In genomic region chrX:39162322-39162721, GRCh38 we compare ENCODE assay signal across 8 cellular contexts.
DNase-seq lines count a peak whose midpoint lies in the region; ATAC-seq, FAIRE-seq and TF ChIP-seq lines count a peak whose summit lies in the region.
"Had no signal": no experiment of that assay in that cellular context is flagged by ENCODE, and none has a peak within 500 bp of the region (broad histone marks: within the 10 kb centered on the region; RNA-seq: fewer than 3 reads in every experiment).

No MANE protein-coding gene starts in this region.

- no peaks in the 10 kb centered on the region for H3K79me2 ChIP-seq in GM12878 (ENCODE audit: control insufficient read depth, insufficient read depth, low read length)

- POLR2A ChIA-PET in WTC11 (lab: Charles Lee) = no interaction called here
- POLR2A ChIA-PET in GM12878 (lab: Charles Lee) = interaction anchor here (1.1 kb wide), 1 partner anchor 10 kb away, joined by 3 read pairs; no protein-coding TSS in a partner anchor

- no peaks in the 10 kb centered on the region for H4K20me1 ChIP-seq in GM12878 (ENCODE audit: control insufficient read depth, insufficient read depth)

- intact Hi-C loops in GM12878 (cut with micrococcal nuclease; ENCODE audit: unreplicated experiment) = loop anchor here (5.0 kb wide), 1 partner anchor 80 kb away; no protein-coding TSS in a partner anchor
- intact Hi-C loops in mucosa of descending colon (cut with DNase I, micrococcal nuclease) = loop anchor here in 1 of 2 donors (5.0 kb wide), 1 partner anchor 80 kb away; no protein-coding TSS in a partner anchor
- intact Hi-C loops in tibial artery (cut with DNase I; ENCODE audit: low total_unique reads) = no loop called here

- H3K9me3 ChIP-seq in GM12878 (replicated peaks; ENCODE audit: control insufficient read depth, insufficient read depth, low read length) = no peaks in the 10 kb centered on the region; the same call in 2 of the 3 replicates
- no peaks in the 10 kb centered on the region for H3K9me3 ChIP-seq in mucosa of descending colon
- H3K9me3 ChIP-seq in tibial artery = no peaks in the 10 kb centered on the region
- H3K9me3 ChIP-seq: SJCRH30 had no signal

- SMC1A ChIA-PET in GM12878 (lab: Charles Lee; ENCODE audit: uncharacterized antibody, unreplicated experiment) = interaction anchor here (1.0 to 6.1 kb wide), 4 partner anchors 12 to 282 kb away, joined by 3 to 65 read pairs (median 10); no protein-coding TSS in a partner anchor

- in situ Hi-C loops in GM12878 (cut with MboI) = no loop called here

- DNase-seq in WTC11 (ENCODE audit: low spot score) (peak; percentile 26), GM12878 (ENCODE audit: low read depth, low spot score) (no peak), mucosa of descending colon (peak; percentile 53 to 76 (median 73)), tibial artery (no peak), AG08395 (ENCODE audit: low spot score) (no peak)
- DNase-seq: SJCRH30 had no signal

- 0 out of 2 replicates have a peak, but pooled peaks have one; percentile 22 for TF ChIP-seq RAD21 in GM12878 (IDR thresholded peaks at IDR 0.05; ENCODE audit: insufficient read depth, low read depth, low read length)

- H2AFZ ChIP-seq in GM12878 (ENCODE audit: control insufficient read depth, low read depth, low read length) = no peak overlapping the region

- no peak overlapping the region for H3K27ac Mint-ChIP-seq in WTC11

- H3K27me3 Mint-ChIP-seq in WTC11 (ENCODE audit: low read depth) = peaks cover 30% of the 10 kb centered on the region

- H3K4me1 Mint-ChIP-seq in WTC11 = peaks cover 18% of the 10 kb centered on the region

- no peaks in the 10 kb centered on the region for H3K36me3 Mint-ChIP-seq in WTC11

- 21% methylated on average over 25 of the region's 29 CpGs for WGBS in GM12878 (ENCODE audit: insufficient coverage, insufficient replicate concordance, low lambda C conversion rate, missing lambda C conversion rate)

- H3K9me3 Mint-ChIP-seq in WTC11 = no peaks in the 10 kb centered on the region

- no peak for FAIRE-seq in GM12878 (lab: Jason Lieb, UNC)

- no peak overlapping the region for H3K27ac ChIP-seq in GM12878 (ENCODE audit: control insufficient read depth, insufficient read depth)
- no peak overlapping the region for H3K27ac ChIP-seq in tibial artery
- H3K27ac ChIP-seq: SJCRH30 had no signal

- H3K4me2 ChIP-seq in GM12878 (ENCODE audit: control insufficient read depth, insufficient read depth) = no peak overlapping the region

- H3K36me3 ChIP-seq in GM12878 (ENCODE audit: control insufficient read depth in 2 of 2, insufficient read depth in 2 of 2, low read length in 1 of 2) (no peaks in the 10 kb centered on the region), mucosa of descending colon (ENCODE audit: low read depth) (no peaks in the 10 kb centered on the region), tibial artery (no peaks in the 10 kb centered on the region)
- H3K36me3 ChIP-seq: SJCRH30 had no signal

- no peak overlapping the region for H3K9ac ChIP-seq in GM12878 (ENCODE audit: control insufficient read depth, insufficient read depth, low read length)

- peak; percentile 74 for ATAC-seq in WTC11
- ATAC-seq in GM12878 = no peak; the same call in 1 of the 3 replicates
- peak; percentile 82 for ATAC-seq in mucosa of descending colon
- ATAC-seq in GM19351 (IDR thresholded peaks at IDR 0.05; ENCODE audit: unreplicated experiment) = no peak
- no peak for ATAC-seq in HG02970 (IDR thresholded peaks at IDR 0.05; ENCODE audit: low FRiP score, unreplicated experiment)

- no peaks in the 10 kb centered on the region for H3K27me3 ChIP-seq in GM12878 (replicated peaks in 1 of 2; ENCODE audit: control insufficient read depth in 2 of 2, insufficient read depth in 2 of 2, low read length in 1 of 2)
- no peaks in the 10 kb centered on the region for H3K27me3 ChIP-seq in tibial artery
- H3K27me3 ChIP-seq: SJCRH30 had no signal

- TF ChIP-seq CTCF in WTC11 (IDR thresholded peaks at IDR 0.05) (no peak), GM12878 (IDR thresholded peaks at IDR 0.05 in 2 of 3, conservative IDR thresholded peaks at IDR 0.05 in 1 of 3; ENCODE audit: control insufficient read depth in 2 of 3, extremely low read depth in 1 of 3, insufficient read depth in 1 of 3, low read depth in 3 of 3, low read length in 3 of 3) (peak in 2 of 3 experiments; percentile 24 to 26; a peak in 3 of 6 replicates), mucosa of descending colon (IDR thresholded peaks at IDR 0.05) (no peak), tibial artery (IDR thresholded peaks at IDR 0.05) (peak in 1 of 2 experiments; percentile 23)

- no TSS peak for BruUV-seq in GM12878 (replicated peaks; lab: Mats Ljungman, UMichigan)

- no peak for TF ChIP-seq POLR2A in GM12878 (IDR thresholded peaks at IDR 0.05; ENCODE audit: low read depth, low read length)

- CTCF ChIA-PET in WTC11 (lab: Charles Lee) = interaction anchor here (0.6 to 5.5 kb wide), 5 partner anchors 11 to 148 kb away, joined by 3 to 42 read pairs (median 4); no protein-coding TSS in a partner anchor
- CTCF ChIA-PET in GM12878 (lab: Yijun Ruan, JAX) = interaction anchor here (0.9 to 5.5 kb wide), 6 partner anchors 10 to 79 kb away, joined by 3 to 40 read pairs (median 14); no protein-coding TSS in a partner anchor

- RAD21 ChIA-PET in GM12878 (lab: Charles Lee; ENCODE audit: unreplicated experiment) = interaction anchor here (0.8 to 3.1 kb wide), 5 partner anchors 9 to 79 kb away, joined by 3 to 17 read pairs (median 3); no protein-coding TSS in a partner anchor

- H3K4me3 ChIP-seq in GM12878 (no peak overlapping the region), mucosa of descending colon (no peak overlapping the region), tibial artery (peak overlapping the region; percentile 18 to 29)
- H3K4me3 ChIP-seq: SJCRH30 had no signal

- TF ChIP-seq EP300 in GM12878 (IDR thresholded peaks at IDR 0.05; ENCODE audit: borderline replicate concordance in 1 of 2, control insufficient read depth in 1 of 2, low read depth in 2 of 2, low read length in 2 of 2) = no peak

- peaks cover 8% of the 10 kb centered on the region for H3K4me1 ChIP-seq in GM12878 (ENCODE audit: control insufficient read depth, insufficient read depth, low read length)
- H3K4me1 ChIP-seq in mucosa of descending colon (ENCODE audit: low read depth) = peaks cover 6% of the 10 kb centered on the region
- H3K4me1 ChIP-seq in tibial artery = peaks cover 0 to 4% (median 0%) of the 10 kb centered on the region in 4 donors

- peak overlapping the region; percentile 62 for H3K4me3 Mint-ChIP-seq in WTC11

TF ChIP-seq in WTC11, 78 proteins besides CTCF, POLR2A, EP300 and RAD21 (continues in another document):
- TF ChIP-seq JUN (CRISPR knock-in tag; IDR thresholded peaks at IDR 0.05) = no peak
- TF ChIP-seq ZNF281 (CRISPR knock-in tag; IDR thresholded peaks at IDR 0.05) = no peak

TF ChIP-seq in GM12878, 131 proteins besides CTCF, POLR2A, EP300 and RAD21:
- TF ChIP-seq SP1 (IDR thresholded peaks at IDR 0.05; ENCODE audit: low read depth, low read length) = no peak
- no peak for TF ChIP-seq CEBPZ (IDR thresholded peaks at IDR 0.05; ENCODE audit: low read depth, low read length)
- no peak for TF ChIP-seq EED (IDR thresholded peaks at IDR 0.05; ENCODE audit: low read depth)
- TF ChIP-seq NBN (IDR thresholded peaks at IDR 0.05) = no peak
- TF ChIP-seq NR2C1 (IDR thresholded peaks at IDR 0.05) = no peak
- no peak for TF ChIP-seq HCFC1 (IDR thresholded peaks at IDR 0.05; ENCODE audit: low read length)
- TF ChIP-seq SMAD5 (IDR thresholded peaks at IDR 0.05; ENCODE audit: low read depth) = no peak
- no peak for TF ChIP-seq STAT1 (conservative IDR thresholded peaks at IDR 0.05)
- TF ChIP-seq CBFB (IDR thresholded peaks at IDR 0.05; ENCODE audit: low read depth) = no peak
- no peak for TF ChIP-seq IRF5 (IDR thresholded peaks at IDR 0.05; ENCODE audit: borderline replicate concordance)

Comparison
In these comparisons a context has a peak if more than half of its experiments do, and no peak if none do; other contexts are left out.
1. ATAC-seq: peak in WTC11 (single experiment) and mucosa of descending colon (single experiment); none in GM12878 (single experiment), GM19351 (single experiment) and HG02970 (single experiment).
2. DNase-seq: peak in WTC11 (single experiment) and mucosa of descending colon (3 of 3); none in GM12878 (single experiment), tibial artery (0 of 2) and AG08395 (single experiment).
3. CTCF ChIP-seq: peak in GM12878 (2 of 3); none in WTC11 (single experiment) and mucosa of descending colon (single experiment).
4. H3K4me3 ChIP-seq: peak in tibial artery (2 of 2); none in GM12878 (single experiment) and mucosa of descending colon (single experiment).
5. Of the 17 proteins assayed by ChIP-seq in both GM12878 and WTC11: peak only in GM12878: CTCF; only in WTC11: none; in both: none; in neither: 16.